8 cellular contexts compared by ENCODE assay signal in the genomic region with DNA sequence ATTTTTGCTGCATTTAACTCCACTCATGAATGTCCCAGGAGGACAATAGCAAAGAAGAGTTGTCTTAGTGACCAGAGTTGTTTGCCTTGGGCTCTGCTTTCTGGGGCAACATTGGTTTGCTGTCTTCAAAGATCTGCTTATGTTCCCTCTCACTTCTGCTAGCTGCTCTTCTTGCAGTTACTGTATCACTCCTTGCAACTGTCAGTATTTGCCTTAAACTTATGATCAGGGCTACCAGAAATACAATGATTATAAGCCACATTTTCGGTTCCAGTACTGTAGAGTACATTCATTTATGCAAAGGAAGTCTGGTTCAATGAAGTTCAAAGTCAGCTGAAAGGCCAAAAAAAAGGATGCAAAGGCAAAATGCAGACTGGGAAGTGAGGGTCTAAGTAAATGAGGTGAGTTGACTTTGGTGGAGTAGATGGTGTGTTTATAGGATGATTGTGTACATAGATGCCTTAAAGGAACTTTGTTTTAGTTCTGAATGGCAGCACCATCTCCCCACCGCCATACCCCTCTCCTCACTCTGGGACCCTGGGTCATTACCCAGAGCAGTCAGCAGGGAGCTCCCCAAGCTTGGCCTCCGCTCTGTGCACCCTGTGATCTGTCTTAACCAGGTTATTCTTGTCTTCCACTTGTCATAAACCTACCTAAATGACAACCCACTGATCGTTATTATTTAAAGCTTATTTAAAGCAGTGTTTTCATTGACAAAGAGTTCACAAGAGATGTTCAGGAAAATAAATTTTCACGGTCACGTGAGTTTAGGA.
DNase-seq lines count a peak whose midpoint lies in the region; ATAC-seq and TF ChIP-seq lines count a peak whose summit lies in the region.

No MANE protein-coding gene starts in this region.

- ATAC-seq in GM21360 (IDR thresholded peaks at IDR 0.05; ENCODE audit: unreplicated experiment) (peak; percentile 82), left cardiac atrium (peak; percentile 30 to 54), GM19455 (IDR thresholded peaks at IDR 0.05; ENCODE audit: unreplicated experiment) (no peak)

- H3K36me3 ChIP-seq in OCI-LY3 (replicated peaks; ENCODE audit: low read depth, low read length) (no peaks in the 10 kb centered on the region), spleen (no peaks in the 10 kb centered on the region)

- POLR2A ChIA-PET in GM10248 (lab: Yijun Ruan, JAX): no interaction called here

- TF ChIP-seq CTCF in GM10248 (IDR thresholded peaks at IDR 0.05; ENCODE audit: control extremely low read depth, extremely low read depth, low read depth, missing control alignments) (peak; percentile 44), OCI-LY3 (IDR thresholded peaks at IDR 0.05; ENCODE audit: low read depth, low read length) (peak; percentile 98), spleen (IDR thresholded peaks at IDR 0.05 in 8 of 11, conservative IDR thresholded peaks at IDR 0.05 in 3 of 11) (peak in 1 of 11 experiments; percentile 15)

- no peaks in the 10 kb centered on the region for H3K79me2 ChIP-seq in OCI-LY3 (ENCODE audit: low read length)

- H3K27ac ChIP-seq in OCI-LY3 (ENCODE audit: low read length) (peak overlapping the region; percentile 50), spleen (no peak overlapping the region)

- H2AFZ ChIP-seq in OCI-LY3 (ENCODE audit: low read depth, low read length): peak overlapping the region; percentile 66

- 70 to 86% (median 80%) methylated on average over 6 of the region's 6 CpGs for WGBS in spleen, 5 donors

- DNase-seq in GM10248 (ENCODE audit: extremely low spot score) (peak; percentile 19), left cardiac atrium (no peak), spleen (no peak), NCI-H2196 treated with DMSO at 0.1 percent for 48 hours (lab: John Stamatoyannopoulos, UW; ENCODE audit: unreplicated experiment) (no peak), NCI-H128 (lab: John Stamatoyannopoulos, UW; ENCODE audit: unreplicated experiment) (no peak)

- peak overlapping the region; percentile 5 for H3K9ac ChIP-seq in OCI-LY3 (ENCODE audit: low read length)

- no peaks in the 10 kb centered on the region for H3K9me3 ChIP-seq in OCI-LY3 (ENCODE audit: insufficient read depth, low read length)
- H3K9me3 ChIP-seq in spleen: no peaks in the 10 kb centered on the region

- peak overlapping the region; percentile 58 for H3K4me2 ChIP-seq in OCI-LY3 (ENCODE audit: low read length)

- peak overlapping the region; percentile 37 for H3K4me3 ChIP-seq in OCI-LY3 (ENCODE audit: low read length)
- H3K4me3 ChIP-seq in spleen: no peak overlapping the region

- intact Hi-C loops in left cardiac atrium (cut with DNase I): loop anchor here in 1 of 2 donors (5.0 kb wide), 2 partner anchors 436 to 451 kb away; no protein-coding TSS in a partner anchor
- intact Hi-C loops in spleen (cut with DNase I; ENCODE audit: low total_unique reads): no loop called here

- CTCF ChIA-PET in GM10248 (lab: Yijun Ruan, JAX): interaction anchor here (0.9 to 1.5 kb wide), 3 partner anchors 435 to 450 kb away, joined by 3 to 9 read pairs (median 3); no protein-coding TSS in a partner anchor

- TF ChIP-seq POLR2A in spleen (IDR thresholded peaks at IDR 0.05): no peak

- peaks cover 26% of the 10 kb centered on the region for H3K4me1 ChIP-seq in OCI-LY3 (ENCODE audit: low read length)
- no peaks in the 10 kb centered on the region for H3K4me1 ChIP-seq in spleen

- H3K27me3 ChIP-seq in OCI-LY3 (ENCODE audit: low read depth, low read length) (peaks cover 8% of the 10 kb centered on the region), spleen (replicated peaks in 1 of 7) (no peaks in the 10 kb centered on the region)

- no peaks in the 10 kb centered on the region for H4K20me1 ChIP-seq in OCI-LY3 (ENCODE audit: insufficient read depth, low read length)
